Comparison of ENCODE assay signal across 13 cellular contexts in the genomic region with DNA sequence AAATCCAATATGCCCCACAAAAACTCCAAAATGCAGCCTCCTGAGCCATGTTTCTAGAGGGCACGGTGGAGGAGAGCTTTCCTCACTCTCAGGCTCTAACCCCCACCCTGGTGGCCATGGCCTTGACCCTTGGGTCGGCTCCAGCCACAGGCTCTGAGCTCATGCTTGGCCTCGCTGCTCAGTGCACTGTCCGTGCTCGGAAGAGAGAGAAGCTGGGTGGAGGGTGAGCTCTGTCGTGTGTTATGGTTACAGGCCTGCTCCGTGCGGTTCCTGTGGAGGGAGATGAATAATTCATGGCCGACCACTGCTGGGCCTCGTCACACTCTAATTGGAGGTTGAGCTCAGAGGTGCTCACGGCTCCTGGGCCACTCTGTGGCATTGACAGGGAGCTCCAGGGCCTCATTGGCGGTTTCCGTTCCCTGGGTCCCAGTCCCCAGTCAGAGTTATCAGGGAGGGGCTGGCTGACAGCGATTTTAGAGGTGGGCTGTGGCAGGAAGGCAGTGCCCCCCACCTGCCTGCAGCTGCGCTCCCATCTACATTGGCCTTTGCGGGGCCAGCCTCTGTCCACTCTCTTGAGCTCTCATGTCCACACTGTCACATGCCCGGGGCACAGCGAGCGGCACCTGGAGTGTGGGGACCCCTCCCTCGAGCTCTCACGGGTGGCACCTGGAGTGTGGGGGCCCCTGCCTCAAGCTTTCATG. TPM values are rescaled to one million over a fixed set of nuclear protein-coding genes. Genes with fewer than 3 reads are reported as not detected.
DNase-seq lines count a peak whose midpoint lies in the region; ATAC-seq and TF ChIP-seq lines count a peak whose summit lies in the region.
"Had no signal": no experiment of that assay in that cellular context is flagged by ENCODE, and none has a peak within 500 bp of the region (broad histone marks: within the 10 kb centered on the region; RNA-seq: fewer than 3 reads in every experiment).

No MANE protein-coding gene starts in this region.

- no peak overlapping the region for H3K18ac ChIP-seq in mesendoderm (ENCODE audit: low read length)

- H3K4me2 ChIP-seq in BLaER1 (peak overlapping the region; percentile 98), GM23338 (no peak overlapping the region), mesendoderm (ENCODE audit: low read length) (no peak overlapping the region), PC-3 (ENCODE audit: low read length) (no peak overlapping the region)

- BruUV-seq in PC-3 (replicated peaks; lab: Mats Ljungman, UMichigan) (no TSS peak), MCF 10A (replicated peaks; lab: Mats Ljungman, UMichigan) (no TSS peak)

- DNase-seq in GM23338 (ENCODE audit: low spot score) (no peak), astrocyte of the spinal cord (ENCODE audit: low read depth, low spot score) (peak; percentile 64), mesendoderm (peak; percentile 53), NCI-H1694 (lab: John Stamatoyannopoulos, UW) (no peak), PC-3 (no peak), NCI-H2081 (lab: John Stamatoyannopoulos, UW) (no peak), MCF 10A (ENCODE audit: unreplicated experiment) (no peak)
- DNase-seq: hypothalamus, MM.1S had no signal

- H3K9me3 Mint-ChIP-seq in GM23338 = no peaks in the 10 kb centered on the region
- no peaks in the 10 kb centered on the region for H3K9me3 Mint-ChIP-seq in MCF 10A (ENCODE audit: unreplicated experiment)
- H3K9me3 Mint-ChIP-seq: stimulated activated naive CD8-positive, alpha-beta T cell treated with anti-CD3 and anti-CD28 coated beads, Interleukin-15, Interleukin-2, amounts not matched to agents 100 ng/mL and 50 ng/mL, for 24 hours had no signal

- TF ChIP-seq CTCF in GM23338 (conservative IDR thresholded peaks at IDR 0.05; ENCODE audit: low read depth in 2 of 2) = no peak
- TF ChIP-seq CTCF in astrocyte of the spinal cord (IDR thresholded peaks at IDR 0.05; ENCODE audit: low read depth, low read length) = no peak
- no peak for TF ChIP-seq CTCF in PC-3 (conservative IDR thresholded peaks at IDR 0.05; ENCODE audit: low read depth, low read length)
- no peak for TF ChIP-seq CTCF in MCF 10A (IDR thresholded peaks at IDR 0.05; ENCODE audit: unreplicated experiment)

- H3K4me1 ChIP-seq in BLaER1 (peaks cover 78% of the 10 kb centered on the region), GM23338 (ENCODE audit: insufficient read depth) (no peaks in the 10 kb centered on the region), mesendoderm (ENCODE audit: control insufficient read depth, low read depth, low read length) (no peaks in the 10 kb centered on the region), PC-3 (ENCODE audit: insufficient read depth, low read length) (no peaks in the 10 kb centered on the region)

- H3F3A ChIP-seq in GM23338 (replicated peaks; ENCODE audit: low read depth) = no peaks in the 10 kb centered on the region
- no peaks in the 10 kb centered on the region for H3F3A ChIP-seq in PC-3 (ENCODE audit: low read length, unreplicated experiment)

- H2AFZ ChIP-seq in GM23338 (no peak overlapping the region), PC-3 (ENCODE audit: low read length) (no peak overlapping the region)

- no peak overlapping the region for H2BK15ac ChIP-seq in mesendoderm (replicated peaks; ENCODE audit: low read depth)

- no peak overlapping the region for H3K4ac ChIP-seq in mesendoderm (ENCODE audit: low read depth, low read length)

- intact Hi-C loops in PC-3 (cut with micrococcal nuclease) = no loop called here
- intact Hi-C loops in MCF 10A (cut with micrococcal nuclease) = no loop called here

- H4K20me1 ChIP-seq in BLaER1 (no peaks in the 10 kb centered on the region), GM23338 (replicated peaks; ENCODE audit: insufficient read depth) (no peaks in the 10 kb centered on the region), PC-3 (ENCODE audit: low read length) (no peaks in the 10 kb centered on the region)

- H3K9me3 ChIP-seq in BLaER1 (no peaks in the 10 kb centered on the region), PC-3 (ENCODE audit: low read length) (no peaks in the 10 kb centered on the region)
- H3K9me3 ChIP-seq: prostate gland had no signal

- H3K4me1 Mint-ChIP-seq in GM23338 (peaks cover 33% of the 10 kb centered on the region), MCF 10A (ENCODE audit: insufficient read depth, unreplicated experiment) (peaks cover 8% of the 10 kb centered on the region)

- peak; percentile 63 for ATAC-seq in GM23338
- ATAC-seq in PC-3 = no peak

- CTCF ChIA-PET in PC-3 (lab: Charles Lee) (no interaction called here), MCF 10A (lab: Yijun Ruan, JAX) (interaction anchor here (0.6 kb wide), 1 partner anchor 558 kb away, joined by 3 read pairs; no protein-coding TSS in a partner anchor)

- H3K23ac ChIP-seq in mesendoderm (ENCODE audit: low read length) = no peak overlapping the region

- H4K8ac ChIP-seq in mesendoderm (ENCODE audit: low read depth, low read length) = no peak overlapping the region

- H4K5ac ChIP-seq in mesendoderm (ENCODE audit: low read length) = no peak overlapping the region

- peak overlapping the region; percentile 93 for H3K27ac ChIP-seq in BLaER1
- no peak overlapping the region for H3K27ac ChIP-seq in GM23338 (ENCODE audit: low read depth)
- H3K27ac ChIP-seq in mesendoderm (ENCODE audit: low read depth, low read length) = no peak overlapping the region
- H3K27ac ChIP-seq in PC-3 (ENCODE audit: low read length) = no peak overlapping the region
- H3K27ac ChIP-seq: prostate gland had no signal

- no peak overlapping the region for H3K56ac ChIP-seq in mesendoderm (ENCODE audit: low read length)

- H3K9me2 ChIP-seq in GM23338 (ENCODE audit: insufficient read depth) (no peaks in the 10 kb centered on the region), PC-3 (replicated peaks; ENCODE audit: low read length) (no peaks in the 10 kb centered on the region)

- peaks cover 3% of the 10 kb centered on the region for H3K27me3 Mint-ChIP-seq in GM23338 (ENCODE audit: insufficient read depth, low read depth, poor library complexity)
- no peaks in the 10 kb centered on the region for H3K27me3 Mint-ChIP-seq in MCF 10A (ENCODE audit: insufficient read depth, unreplicated experiment)
- H3K27me3 Mint-ChIP-seq: stimulated activated naive CD8-positive, alpha-beta T cell treated with anti-CD3 and anti-CD28 coated beads, Interleukin-15, Interleukin-2, amounts not matched to agents 100 ng/mL and 50 ng/mL, for 24 hours had no signal

- peak overlapping the region; percentile 29; the same call in 1 of the 3 replicates for H3K4me3 Mint-ChIP-seq in GM23338
- H3K4me3 Mint-ChIP-seq in MCF 10A (ENCODE audit: unreplicated experiment) = no peak overlapping the region
- H3K4me3 Mint-ChIP-seq: stimulated activated naive CD8-positive, alpha-beta T cell treated with anti-CD3 and anti-CD28 coated beads, Interleukin-15, Interleukin-2, amounts not matched to agents 100 ng/mL and 50 ng/mL, for 24 hours had no signal

- peaks cover 68% of the 10 kb centered on the region for H3K36me3 ChIP-seq in BLaER1
- H3K36me3 ChIP-seq in GM23338 (ENCODE audit: insufficient read depth) = no peaks in the 10 kb centered on the region
- H3K36me3 ChIP-seq in mesendoderm (ENCODE audit: control insufficient read depth, insufficient read depth, low read length) = no peaks in the 10 kb centered on the region
- H3K36me3 ChIP-seq in PC-3 (ENCODE audit: low read depth, low read length) = no peaks in the 10 kb centered on the region
- H3K36me3 ChIP-seq: prostate gland had no signal

- H3K9ac ChIP-seq in BLaER1 = peak overlapping the region; percentile 80; the same call in 1 of the 2 replicates
- no peak overlapping the region for H3K9ac ChIP-seq in mesendoderm (ENCODE audit: low read length)
- no peak overlapping the region for H3K9ac ChIP-seq in PC-3 (ENCODE audit: low read length)

- H3K79me2 ChIP-seq in GM23338 (replicated peaks; ENCODE audit: insufficient read depth) (no peaks in the 10 kb centered on the region), mesendoderm (ENCODE audit: control insufficient read depth, insufficient read depth, low read length) (no peaks in the 10 kb centered on the region), PC-3 (ENCODE audit: low read length) (no peaks in the 10 kb centered on the region)

- no peak overlapping the region for H2BK5ac ChIP-seq in mesendoderm (ENCODE audit: low read length)

- H3K27me3 ChIP-seq in BLaER1 (no peaks in the 10 kb centered on the region), GM23338 (ENCODE audit: insufficient read depth) (no peaks in the 10 kb centered on the region), mesendoderm (ENCODE audit: insufficient read depth, low read length, poor library complexity) (no peaks in the 10 kb centered on the region), PC-3 (ENCODE audit: low read length) (no peaks in the 10 kb centered on the region)

- H3K36me3 Mint-ChIP-seq in GM23338 (ENCODE audit: low read depth) (peaks cover 46% of the 10 kb centered on the region), MCF 10A (ENCODE audit: insufficient read depth, unreplicated experiment) (peaks cover 34% of the 10 kb centered on the region)

- no peak overlapping the region for H2BK120ac ChIP-seq in mesendoderm (ENCODE audit: low read depth, low read length)

- H3K79me1 ChIP-seq in mesendoderm (ENCODE audit: low read length) = no peaks in the 10 kb centered on the region

- no CpG with 5 or more reads among the region's 21 CpGs for WGBS in mesendoderm (ENCODE audit: extremely low coverage, insufficient coverage, low lambda C conversion rate)

- POLR2A ChIA-PET in PC-3 (lab: Charles Lee; ENCODE audit: unreplicated experiment) = no interaction called here
- POLR2A ChIA-PET in MCF 10A (lab: Yijun Ruan, JAX) = interaction anchor here (0.6 kb wide), 1 partner anchor 99 kb away, joined by 3 read pairs; the partner anchor contains the start of gene ZNF778

- H3K27ac Mint-ChIP-seq in GM23338 (peak overlapping the region; percentile 76), MCF 10A (ENCODE audit: low read depth, unreplicated experiment) (no peak overlapping the region)
- H3K27ac Mint-ChIP-seq: stimulated activated naive CD8-positive, alpha-beta T cell treated with anti-CD3 and anti-CD28 coated beads, Interleukin-15, Interleukin-2, amounts not matched to agents 100 ng/mL and 50 ng/mL, for 24 hours had no signal

- in situ Hi-C loops in astrocyte of the spinal cord (cut with HindIII; ENCODE audit: low sequenced_read_pairs) = no loop called here

- no peak overlapping the region for H2AK5ac ChIP-seq in mesendoderm (ENCODE audit: low read length)

- H3K4me3 ChIP-seq in BLaER1 (no peak overlapping the region), GM23338 (no peak overlapping the region), astrocyte of the spinal cord (ENCODE audit: low read depth, low read length) (no peak overlapping the region), mesendoderm (ENCODE audit: low read length) (no peak overlapping the region), PC-3 (ENCODE audit: low read length) (no peak overlapping the region)
- H3K4me3 ChIP-seq: prostate gland had no signal

RNA-seq across cellular contexts. Expression of gene ACSF3, which starts 24.9 kb away (rescaled TPM):
- total RNA-seq in GM23338 (2014; rRNA removed; shearing (Covaris generic)) = 22.8 and 23.1 TPM in 2 replicates
- polyA plus RNA-seq in GM23338 (2016; fragmentation: Nextera tagmentation; extraction: Ambion mirVana) = 11.3 and 12.8 TPM in 2 replicates
- polyA plus RNA-seq in mesendoderm (2013, experiment 1 of 2) = 7.0 TPM
- polyA plus RNA-seq in mesendoderm (2013, experiment 2 of 2) = 7.1 TPM
- total RNA-seq in PC-3 (2014; rRNA removed) (33.5 and 42.6 TPM in 2 replicates), MCF 10A (2022) (39.2 and 43.7 TPM in 2 replicates)

RNA-seq across cellular contexts. Expression of gene CDH15, which starts 53.0 kb away (rescaled TPM):
- 0.12 and 1.0 TPM in 2 replicates for total RNA-seq in GM23338 (2014; rRNA removed; shearing (Covaris generic))
- polyA plus RNA-seq in GM23338 (2016; fragmentation: Nextera tagmentation; extraction: Ambion mirVana) = 0.61 and 0.63 TPM in 2 replicates
- polyA plus RNA-seq in mesendoderm (2013, experiment 1 of 2) = 0.10 TPM
- 0.10 TPM for polyA plus RNA-seq in mesendoderm (2013, experiment 2 of 2)
- total RNA-seq in PC-3 (2014; rRNA removed) (1.5 and 1.9 TPM in 2 replicates), MCF 10A (2022) (not detected in 2 replicates)
- polyA plus RNA-seq: esophagus had no signal

Comparison
In these comparisons a context has a peak if more than half of its experiments do, and no peak if none do; other contexts are left out.
1. DNase-seq: peak in astrocyte of the spinal cord (single experiment) and mesendoderm (single experiment); none in GM23338 (single experiment), NCI-H1694 (single experiment), PC-3 (single experiment), NCI-H2081 (0 of 2) and MCF 10A (single experiment).